In the genomic region with DNA sequence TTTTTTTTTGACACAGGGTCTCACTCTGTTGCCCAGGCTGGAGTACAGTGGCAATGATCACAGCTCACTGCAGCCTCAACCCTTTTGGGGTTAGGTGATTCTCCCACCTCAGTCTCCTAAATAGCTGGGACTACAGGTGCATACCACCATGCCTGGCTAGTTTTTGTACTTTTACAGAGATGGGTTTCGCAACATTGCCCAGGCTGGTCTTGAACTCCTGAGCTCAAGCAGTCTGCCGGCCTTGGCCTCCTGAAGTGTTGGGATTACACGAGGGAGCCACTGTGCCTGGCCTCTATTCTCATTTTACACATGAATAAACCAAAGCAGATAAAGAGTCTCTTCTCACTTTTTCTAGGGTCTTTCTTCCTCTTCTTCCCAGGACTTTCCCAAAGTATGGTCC, we compare ENCODE assay signal across 12 cellular contexts. TPM values are rescaled to one million over a fixed set of nuclear protein-coding genes. Genes with fewer than 3 reads are reported as not detected.
"Had no signal": no experiment of that assay in that cellular context is flagged by ENCODE, and none has a peak within 500 bp of the region (broad histone marks: within the 10 kb centered on the region; RNA-seq: fewer than 3 reads in every experiment).

No MANE protein-coding gene starts in this region.

- H3K27ac ChIP-seq: HL-60, KMS-11 had no signal

- H3K4me2 ChIP-seq: GM23338, KMS-11 had no signal

- H2AFZ ChIP-seq: GM23338 had no signal

- H3K9ac ChIP-seq: KMS-11 had no signal

- DNase-seq: HFFc6, Karpas-422, KBM-7 had no signal

- ATAC-seq: GM23338, HCT116 had no signal

- H3K4me3 ChIP-seq: GM23338, HAP-1 had no signal

- H3K9me3 ChIP-seq: HAP-1 had no signal

RNA-seq across cellular contexts. Expression of gene TOMM20L, which starts 3.2 kb away (rescaled TPM):
- total RNA-seq: GM23338, H4, H7, HFFc6, HT1080 had no signal
- polyA plus RNA-seq: GM23338, IgD-negative memory B cell had no signal
